ENCODE assay signal across 21 cellular contexts in the genomic region with DNA sequence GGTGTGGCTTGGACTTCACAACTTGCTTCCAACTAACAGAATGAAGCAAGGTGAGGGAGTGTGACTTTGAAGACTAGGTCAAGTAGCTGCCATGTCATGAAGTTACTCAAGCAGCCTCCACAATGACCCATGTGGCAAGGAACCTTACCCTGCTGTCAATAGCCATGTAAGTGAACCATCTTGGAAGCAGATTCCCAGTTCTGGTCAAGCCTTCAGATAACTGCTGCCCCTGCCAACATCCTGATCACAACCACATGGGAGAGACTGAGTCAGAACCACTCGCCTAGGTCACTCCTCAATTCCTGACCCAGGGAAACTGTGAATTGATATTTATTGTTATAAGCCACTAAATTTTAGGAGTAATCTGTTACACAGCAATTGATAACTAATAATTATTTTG.
"Had no signal": no experiment of that assay in that cellular context is flagged by ENCODE, and none has a peak within 500 bp of the region (broad histone marks: within the 10 kb centered on the region; RNA-seq: fewer than 3 reads in every experiment).

No MANE protein-coding gene starts in this region.

- H3K4me1 ChIP-seq: esophagus muscularis mucosa, heart left ventricle, psoas muscle, tibial artery, upper lobe of right lung, vagina had no signal

- H3K27me3 ChIP-seq: esophagus muscularis mucosa, heart left ventricle, neutrophil, right lobe of liver, tibial artery, upper lobe of right lung, vagina had no signal

- H3K9me3 Mint-ChIP-seq: effector memory CD8-positive, alpha-beta T cell; naive thymus-derived CD4-positive, alpha-beta T cell; stimulated activated effector memory CD8-positive, alpha-beta T cell treated with anti-CD3 and anti-CD28 coated beads, Interleukin-12 subunit alpha, Interleukin-12 subunit beta, amount 100 ng/mL, for 72 hours had no signal

- H3K27ac ChIP-seq: epithelial cell of prostate, esophagus muscularis mucosa, heart left ventricle, neutrophil, psoas muscle, tibial artery, upper lobe of right lung, vagina had no signal

- H3K27me3 Mint-ChIP-seq: effector memory CD8-positive, alpha-beta T cell; naive thymus-derived CD4-positive, alpha-beta T cell had no signal

- H3K4me3 Mint-ChIP-seq: effector memory CD8-positive, alpha-beta T cell; naive thymus-derived CD4-positive, alpha-beta T cell; nephron progenitor cell; stimulated activated effector memory CD8-positive, alpha-beta T cell treated with anti-CD3 and anti-CD28 coated beads, Interleukin-12 subunit alpha, Interleukin-12 subunit beta, amount 100 ng/mL, for 72 hours had no signal

- ATAC-seq: effector memory CD8-positive, alpha-beta T cell; heart left ventricle; left colon; left ventricle myocardium superior; naive thymus-derived CD4-positive, alpha-beta T cell; psoas muscle; stimulated activated effector memory CD8-positive, alpha-beta T cell treated with anti-CD3 and anti-CD28 coated beads, Interleukin-12 subunit alpha, Interleukin-12 subunit beta, amount 100 ng/mL, for 72 hours; stimulated activated naive CD8-positive, alpha-beta T cell treated with anti-CD3 and anti-CD28 coated beads, Interleukin-15, Interleukin-2, amounts not matched to agents 100 U/mL and 50 U/mL, for 24 hours; upper lobe of right lung had no signal

- H3K4me1 Mint-ChIP-seq: stimulated activated effector memory CD8-positive, alpha-beta T cell treated with anti-CD3 and anti-CD28 coated beads, Interleukin-12 subunit alpha, Interleukin-12 subunit beta, amount 100 ng/mL, for 72 hours had no signal

- H3K4me3 ChIP-seq: esophagus muscularis mucosa, heart left ventricle, lung, psoas muscle, right lobe of liver, tibial artery, upper lobe of right lung, vagina had no signal

- DNase-seq: effector memory CD8-positive, alpha-beta T cell; heart left ventricle; hippocampal formation; left colon; left ventricle myocardium superior; naive thymus-derived CD4-positive, alpha-beta T cell; nephron progenitor cell; psoas muscle; retina; right lobe of liver; stimulated activated CD4-positive, alpha-beta T cell treated with anti-CD3 and anti-CD28 coated beads, Interleukin-4, amount 100 ng/mL, for 1 hour; stimulated activated CD8-positive, alpha-beta memory T cell treated with anti-CD3 and anti-CD28 coated beads, Interleukin-4, amount 100 ng/mL, for 48 hours; stimulated activated naive CD8-positive, alpha-beta T cell treated with anti-CD3 and anti-CD28 coated beads, Interleukin-15, Interleukin-2, amounts not matched to agents 100 U/mL and 50 U/mL, for 24 hours; tibial artery; upper lobe of right lung had no signal

- H3K9me3 ChIP-seq: esophagus muscularis mucosa, neutrophil, psoas muscle, right lobe of liver, tibial artery, upper lobe of right lung, vagina had no signal

- H3K27ac Mint-ChIP-seq: effector memory CD8-positive, alpha-beta T cell; naive thymus-derived CD4-positive, alpha-beta T cell; nephron progenitor cell; stimulated activated effector memory CD8-positive, alpha-beta T cell treated with anti-CD3 and anti-CD28 coated beads, Interleukin-12 subunit alpha, Interleukin-12 subunit beta, amount 100 ng/mL, for 72 hours had no signal
